Comparison of ENCODE assay signal across 7 cellular contexts in genomic region chr1:149129245-149129644, GRCh38. TPM values are rescaled to one million over a fixed set of nuclear protein-coding genes. Genes with fewer than 3 reads are reported as not detected.
A peak's percentile ranks its signal among the peaks of the same experiment; 100 is the strongest.
DNase-seq lines count a peak whose midpoint lies in the region; ATAC-seq and TF ChIP-seq lines count a peak whose summit lies in the region.
"Not testable (repeated sequence)": the region's sequence is repeated elsewhere in the genome, so short reads cannot be mapped to it uniquely, and the experiment has no call there.

No MANE protein-coding gene starts in this region.

- not testable (repeated sequence) for H4K8ac ChIP-seq in H9 (replicated peaks; ENCODE audit: insufficient read length, low read depth, low read length)

- H3K56ac ChIP-seq in H9 (ENCODE audit: insufficient read length, low read depth, low read length): not testable (repeated sequence)

- not testable (repeated sequence) for H3K27ac ChIP-seq in CD4-positive, alpha-beta T cell (ENCODE audit: low read depth, low read length); H9 (ENCODE audit: insufficient read length, low read depth, low read length); left lung

- H2AFZ ChIP-seq in H9 (ENCODE audit: low read length): not testable (repeated sequence)

- not testable (repeated sequence) for H3T11ph ChIP-seq in H9 (ENCODE audit: low read length)

- H2BK5ac ChIP-seq in H9 (ENCODE audit: insufficient read length, low read length): not testable (repeated sequence)

- not testable (repeated sequence) for H3K23me2 ChIP-seq in H9 (ENCODE audit: insufficient read length, low read depth, low read length, poor library complexity, severe bottlenecking)

- H3K79me2 ChIP-seq in H9 (ENCODE audit: insufficient read depth, low read length): not testable (repeated sequence)

- H4K5ac ChIP-seq in H9 (ENCODE audit: insufficient read length, low read depth, low read length): not testable (repeated sequence)

- not testable (repeated sequence) for H4K91ac ChIP-seq in H9 (ENCODE audit: insufficient read length, low read depth, low read length)

- DNase-seq in CD4-positive, alpha-beta T cell; H9; T-helper 17 cell; activated naive CD4-positive, alpha-beta T cell treated with anti-CD3 and anti-CD28 coated beads, Interleukin-2, amount 50 U/mL, for 72 hours (ENCODE audit: low spot score in 2 of 2); effector memory CD8-positive, alpha-beta T cell; left lung; naive thymus-derived CD8-positive, alpha-beta T cell: not testable (repeated sequence)

- WGBS in H9 (ENCODE audit: extremely low coverage, insufficient read length, low lambda C conversion rate): no CpG with 5 or more reads among the region's 17 CpGs

- H4K20me1 ChIP-seq in H9 (ENCODE audit: control insufficient read depth, insufficient read depth, insufficient read length): not testable (repeated sequence)

- H3K4me3 ChIP-seq in left lung: not testable (repeated sequence)

- H3K4ac ChIP-seq in H9 (ENCODE audit: low read depth, low read length): not testable (repeated sequence)

- not testable (repeated sequence) for H3K79me1 ChIP-seq in H9 (ENCODE audit: insufficient read depth, low read depth, low read length, poor library complexity, severe bottlenecking)

- ATAC-seq in CD4-positive, alpha-beta T cell (ENCODE audit: poor library complexity): peak; percentile 51
- ATAC-seq in T-helper 17 cell (peak; percentile 37), left lung (peak; percentile 18)
- peak; percentile 51 to 52 for ATAC-seq in activated naive CD4-positive, alpha-beta T cell treated with anti-CD3 and anti-CD28 coated beads, Interleukin-2, amount 50 U/mL, for 72 hours
- ATAC-seq in effector memory CD8-positive, alpha-beta T cell (replicated peaks): peak; percentile 40
- peak; percentile 48 to 77 for ATAC-seq in naive thymus-derived CD8-positive, alpha-beta T cell

- H3K27me3 Mint-ChIP-seq in CD4-positive, alpha-beta T cell; H9 (ENCODE audit: low read depth); T-helper 17 cell; effector memory CD8-positive, alpha-beta T cell; naive thymus-derived CD8-positive, alpha-beta T cell: not testable (repeated sequence)

- not testable (repeated sequence) for H2AK5ac ChIP-seq in H9 (ENCODE audit: insufficient read length, low read length)

- not testable (repeated sequence) for H3K9me3 Mint-ChIP-seq in CD4-positive, alpha-beta T cell; H9; activated naive CD4-positive, alpha-beta T cell treated with anti-CD3 and anti-CD28 coated beads, Interleukin-2, amount 50 U/mL, for 72 hours; effector memory CD8-positive, alpha-beta T cell; naive thymus-derived CD8-positive, alpha-beta T cell

- not testable (repeated sequence) for TF ChIP-seq CTCF in CD4-positive, alpha-beta T cell (IDR thresholded peaks at IDR 0.05); H9 (conservative IDR thresholded peaks at IDR 0.05); left lung (IDR thresholded peaks at IDR 0.05)

- not testable (repeated sequence) for H2BK12ac ChIP-seq in H9 (ENCODE audit: insufficient read length, low read depth, low read length)

- not testable (repeated sequence) for H3K14ac ChIP-seq in H9 (ENCODE audit: insufficient read depth, low read length)

- H2BK120ac ChIP-seq in H9 (ENCODE audit: low read depth, low read length, poor library complexity, severe bottlenecking): not testable (repeated sequence)

- H3K27me3 ChIP-seq in CD4-positive, alpha-beta T cell (ENCODE audit: control insufficient read depth, insufficient read depth, low read length); H9 (ENCODE audit: insufficient read depth, low read length); left lung: not testable (repeated sequence)

- H3K36me3 ChIP-seq in left lung: not testable (repeated sequence)

- CTCF ChIA-PET in CD4-positive, alpha-beta T cell (lab: Charles Lee): not testable (repeated sequence)

- intact Hi-C loops in CD4-positive, alpha-beta T cell (cut with DNase I, micrococcal nuclease); left lung (cut with DNase I): not testable (repeated sequence)

- not testable (repeated sequence) for H3K9me3 ChIP-seq in CD4-positive, alpha-beta T cell (ENCODE audit: control insufficient read depth, low read length); H9 (ENCODE audit: control insufficient read depth, low read depth, low read length); T-helper 17 cell (ENCODE audit: control insufficient read depth, low read length, poor library complexity, severe bottlenecking); left lung

- not testable (repeated sequence) for H3K4me1 ChIP-seq in H9 (ENCODE audit: insufficient read depth, low read length); left lung

- H3K4me1 Mint-ChIP-seq in CD4-positive, alpha-beta T cell (ENCODE audit: low read depth); H9; T-helper 17 cell; effector memory CD8-positive, alpha-beta T cell (ENCODE audit: low read depth in 2 of 2); naive thymus-derived CD8-positive, alpha-beta T cell: not testable (repeated sequence)

- not testable (repeated sequence) for H3K36me3 Mint-ChIP-seq in CD4-positive, alpha-beta T cell (ENCODE audit: low read depth); H9 (ENCODE audit: insufficient read depth in 1 of 3, low read depth in 3 of 3); T-helper 17 cell (ENCODE audit: low read depth); activated naive CD4-positive, alpha-beta T cell treated with anti-CD3 and anti-CD28 coated beads, Interleukin-2, amount 50 U/mL, for 72 hours; effector memory CD8-positive, alpha-beta T cell (ENCODE audit: insufficient read depth); naive thymus-derived CD8-positive, alpha-beta T cell

- H3K4me2 ChIP-seq in H9 (ENCODE audit: insufficient read depth, insufficient read length, low read length): peak overlapping the region; percentile 21

- POLR2A ChIA-PET in CD4-positive, alpha-beta T cell (lab: Charles Lee); naive thymus-derived CD8-positive, alpha-beta T cell (lab: Charles Lee): not testable (repeated sequence)

- not testable (repeated sequence) for H3K9ac ChIP-seq in H9 (ENCODE audit: extremely low read depth, insufficient read length, low read length)

- H3K4me3 Mint-ChIP-seq in CD4-positive, alpha-beta T cell; H9; T-helper 17 cell; effector memory CD8-positive, alpha-beta T cell; naive thymus-derived CD8-positive, alpha-beta T cell: not testable (repeated sequence)

- H3K27ac Mint-ChIP-seq in CD4-positive, alpha-beta T cell; H9; T-helper 17 cell; activated naive CD4-positive, alpha-beta T cell treated with anti-CD3 and anti-CD28 coated beads, Interleukin-2, amount 50 U/mL, for 72 hours; effector memory CD8-positive, alpha-beta T cell; naive thymus-derived CD8-positive, alpha-beta T cell: not testable (repeated sequence)

- H2BK15ac ChIP-seq in H9 (ENCODE audit: low read depth, low read length): not testable (repeated sequence)

- H3K18ac ChIP-seq in H9 (ENCODE audit: insufficient read length, low read depth, low read length): not testable (repeated sequence)

- H3K23ac ChIP-seq in H9 (ENCODE audit: insufficient read length, low read depth, low read length): not testable (repeated sequence)

- not testable (repeated sequence) for H2BK20ac ChIP-seq in H9 (ENCODE audit: low read depth, low read length, poor library complexity, severe bottlenecking)

RNA-seq across cellular contexts. Expression of gene NBPF9, which starts 25.9 kb away (rescaled TPM):
- 10 to 100 TPM; 36.4 to 37.4 TPM for total RNA-seq in CD4-positive, alpha-beta T cell
- total RNA-seq in H9 (2021) (3.9 and 4.3 TPM in 2 replicates), T-helper 17 cell (10 to 100 TPM; 34.4 to 43.9 TPM), left lung (10 to 100 TPM; 24.7 to 28.6 TPM)
- 10 to 100 TPM; 19.8 to 29.7 TPM for total RNA-seq in activated naive CD4-positive, alpha-beta T cell treated with anti-CD3 and anti-CD28 coated beads, Interleukin-2, amount 50 U/mL, for 72 hours
- total RNA-seq in naive thymus-derived CD8-positive, alpha-beta T cell: 10 to 100 TPM; 52.5 to 58.3 TPM
- 1 to 10 TPM; 1.1 to 7.6 (median 1.1) TPM for polyA plus RNA-seq in naive thymus-derived CD8-positive, alpha-beta T cell
